8 cellular contexts compared by ENCODE assay signal in genomic region chr3:196499807-196500524, GRCh38. TPM values are rescaled to one million over a fixed set of nuclear protein-coding genes. Genes with fewer than 3 reads are reported as not detected.
DNase-seq lines count a peak whose midpoint lies in the region; ATAC-seq, FAIRE-seq and TF ChIP-seq lines count a peak whose summit lies in the region.

No MANE protein-coding gene starts in this region.

- H3K27ac Mint-ChIP-seq in brain: peak overlapping the region; percentile 88 to 98 (median 94)

- DNase-seq in A549 (ENCODE audit: low read depth in 1 of 2, low spot score in 1 of 2): no peak
- DNase-seq in NCI-H2227 (lab: John Stamatoyannopoulos, UW; ENCODE audit: unreplicated experiment): no peak
- no peak for DNase-seq in GM19238 (ENCODE audit: insufficient read length, low spot score)
- no peak for DNase-seq in NCI-H1436 treated with DMSO at 0.1 percent for 48 hours (lab: John Stamatoyannopoulos, UW)
- DNase-seq in islet precursor cell: no peak

- H3K36me3 ChIP-seq in HUES64 (ENCODE audit: insufficient read depth, low read length): peaks cover 16% of the 10 kb centered on the region

- peak overlapping the region; percentile 89 for H3K4me2 ChIP-seq in A549

- CTCF ChIA-PET in A549 (lab: Yijun Ruan, JAX): interaction anchor here (1.1 kb wide), 1 partner anchor 28 kb away, joined by 4 read pairs; no protein-coding TSS in a partner anchor

- POLR2A ChIA-PET in A549 (lab: Yijun Ruan, JAX): interaction anchor here (1.6 kb wide), 1 partner anchor 68 kb away, joined by 4 read pairs; the partner anchor contains the start of gene UBXN7

- H3K4me1 ChIP-seq in A549 (peaks cover 18% of the 10 kb centered on the region), HUES64 (ENCODE audit: insufficient read depth, low read length) (peaks cover 14% of the 10 kb centered on the region; the same call in 1 of the 2 replicates), mononuclear cell (ENCODE audit: insufficient read depth, low read length) (peaks cover 36% of the 10 kb centered on the region)

- peaks cover 68% of the 10 kb centered on the region for H3K36me3 Mint-ChIP-seq in brain

- peaks cover 33% of the 10 kb centered on the region for H3K4me1 Mint-ChIP-seq in brain

- TF ChIP-seq CTCF in A549 (IDR thresholded peaks at IDR 0.05) (no peak), brain (conservative IDR thresholded peaks at IDR 0.05) (no peak)

- peaks cover 17% of the 10 kb centered on the region for H3K27me3 Mint-ChIP-seq in brain

- FAIRE-seq in A549 (lab: Jason Lieb, UNC): no peak

- H3K27ac ChIP-seq in A549: peak overlapping the region; percentile 70 to 96
- H3K27ac ChIP-seq in HUES64 (ENCODE audit: low read depth, low read length): no peak overlapping the region

- TF ChIP-seq EP300 in A549 (IDR thresholded peaks at IDR 0.05): no peak

- 66% methylated on average over 11 of the region's 11 CpGs for WGBS in A549 (ENCODE audit: missing lambda C conversion rate)
- 71% methylated on average over 11 of the region's 11 CpGs for WGBS in HUES64

- H3K4me3 ChIP-seq in A549: peak overlapping the region; percentile 83
- peak overlapping the region; percentile 96 for H3K4me3 ChIP-seq in HUES64 (ENCODE audit: low read length)
- H3K4me3 ChIP-seq in mononuclear cell (ENCODE audit: low read length): peak overlapping the region; percentile 13

- H3K9me3 Mint-ChIP-seq in brain: peaks cover 4 to 14% (median 5%) of the 10 kb centered on the region in 5 experiments

- peak overlapping the region; percentile 99 to 100 (median 100) for H3K4me3 Mint-ChIP-seq in brain

- peak overlapping the region; percentile 58 for H3K9ac ChIP-seq in HUES64 (ENCODE audit: low read depth, low read length)

- H3K27me3 ChIP-seq in HUES64 (ENCODE audit: insufficient read depth, low read length) (no peaks in the 10 kb centered on the region), mononuclear cell (ENCODE audit: insufficient read depth, low read length) (no peaks in the 10 kb centered on the region)

- no peak for TF ChIP-seq POLR2A in A549 (IDR thresholded peaks at IDR 0.05; ENCODE audit: low read length)

- TF ChIP-seq RAD21 in A549 (conservative IDR thresholded peaks at IDR 0.05 in 1 of 2, IDR thresholded peaks at IDR 0.05 in 1 of 2): no peak

- no peak for ATAC-seq in A549

- H3K9me3 ChIP-seq in A549: no peaks in the 10 kb centered on the region
- H3K9me3 ChIP-seq in HUES64 (ENCODE audit: insufficient read depth, low read depth, low read length): no peaks in the 10 kb centered on the region
- no peaks in the 10 kb centered on the region for H3K9me3 ChIP-seq in mononuclear cell (ENCODE audit: low read depth, low read length)

TF ChIP-seq in A549, 52 proteins besides CTCF, POLR2A, EP300 and RAD21:
- no peak for TF ChIP-seq HOXA7 (CRISPR knock-in tag; IDR thresholded peaks at IDR 0.05)
- TF ChIP-seq USF2 (IDR thresholded peaks at IDR 0.05): no peak
- no peak for TF ChIP-seq MAX (IDR thresholded peaks at IDR 0.05)
- TF ChIP-seq RCOR1 (IDR thresholded peaks at IDR 0.05; ENCODE audit: low read depth, low read length): no peak
- TF ChIP-seq FOXS1 (CRISPR knock-in tag; IDR thresholded peaks at IDR 0.05): no peak
- TF ChIP-seq TP53 (CRISPR knock-in tag; IDR thresholded peaks at IDR 0.05): no peak
- TF ChIP-seq JUNB (IDR thresholded peaks at IDR 0.05): no peak
- no peak for TF ChIP-seq HES2 (IDR thresholded peaks at IDR 0.05)
- TF ChIP-seq, protein P1, sequence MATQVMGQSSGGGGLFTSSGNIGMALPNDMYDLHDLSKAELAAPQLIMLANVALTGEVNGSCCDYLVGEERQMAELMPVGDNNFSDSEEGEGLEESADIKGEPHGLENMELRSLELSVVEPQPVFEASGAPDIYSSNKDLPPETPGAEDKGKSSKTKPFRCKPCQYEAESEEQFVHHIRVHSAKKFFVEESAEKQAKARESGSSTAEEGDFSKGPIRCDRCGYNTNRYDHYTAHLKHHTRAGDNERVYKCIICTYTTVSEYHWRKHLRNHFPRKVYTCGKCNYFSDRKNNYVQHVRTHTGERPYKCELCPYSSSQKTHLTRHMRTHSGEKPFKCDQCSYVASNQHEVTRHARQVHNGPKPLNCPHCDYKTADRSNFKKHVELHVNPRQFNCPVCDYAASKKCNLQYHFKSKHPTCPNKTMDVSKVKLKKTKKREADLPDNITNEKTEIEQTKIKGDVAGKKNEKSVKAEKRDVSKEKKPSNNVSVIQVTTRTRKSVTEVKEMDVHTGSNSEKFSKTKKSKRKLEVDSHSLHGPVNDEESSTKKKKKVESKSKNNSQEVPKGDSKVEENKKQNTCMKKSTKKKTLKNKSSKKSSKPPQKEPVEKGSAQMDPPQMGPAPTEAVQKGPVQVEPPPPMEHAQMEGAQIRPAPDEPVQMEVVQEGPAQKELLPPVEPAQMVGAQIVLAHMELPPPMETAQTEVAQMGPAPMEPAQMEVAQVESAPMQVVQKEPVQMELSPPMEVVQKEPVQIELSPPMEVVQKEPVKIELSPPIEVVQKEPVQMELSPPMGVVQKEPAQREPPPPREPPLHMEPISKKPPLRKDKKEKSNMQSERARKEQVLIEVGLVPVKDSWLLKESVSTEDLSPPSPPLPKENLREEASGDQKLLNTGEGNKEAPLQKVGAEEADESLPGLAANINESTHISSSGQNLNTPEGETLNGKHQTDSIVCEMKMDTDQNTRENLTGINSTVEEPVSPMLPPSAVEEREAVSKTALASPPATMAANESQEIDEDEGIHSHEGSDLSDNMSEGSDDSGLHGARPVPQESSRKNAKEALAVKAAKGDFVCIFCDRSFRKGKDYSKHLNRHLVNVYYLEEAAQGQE (IDR thresholded peaks at IDR 0.05): no peak
- TF ChIP-seq MYC (IDR thresholded peaks at IDR 0.05; ENCODE audit: borderline replicate concordance, low read length): no peak
- no peak for TF ChIP-seq JUN (IDR thresholded peaks at IDR 0.05)
- TF ChIP-seq SREBF2 (IDR thresholded peaks at IDR 0.05): no peak
- no peak for TF ChIP-seq GATA3 (IDR thresholded peaks at IDR 0.05; ENCODE audit: borderline replicate concordance)
- TF ChIP-seq FOSB (CRISPR knock-in tag; IDR thresholded peaks at IDR 0.05): no peak

RNA-seq across cellular contexts. Expression of gene RNF168, which starts 3.6 kb away (rescaled TPM):
- polyA plus RNA-seq in A549 (2011; rRNA removed): 3.8 and 5.7 TPM in 2 replicates
- polyA plus RNA-seq in A549 (2012; cell fraction: cytosol; rRNA removed): 1.6 and 1.7 TPM in 2 replicates
- 1.5 and 1.9 TPM in 2 replicates for polyA plus RNA-seq in A549 (2012; cell fraction: nucleus; rRNA removed)
- polyA plus RNA-seq in A549 (2017; fragmentation: RNase III; extraction: RNeasy Plus Mini Kit Qiagen cat#74134 plus additional on column Dnase treatment): 5.1 to 6.0 TPM (median 5.9 TPM) in 3 replicates
- polyA minus RNA-seq in A549 (2011; rRNA and poly(A)+ RNA removed): 18.1 and 19.1 TPM in 2 replicates
- polyA plus RNA-seq in HUES64 (2013, experiment 1 of 2): 24.6 TPM
- 25.7 TPM for polyA plus RNA-seq in HUES64 (2013, experiment 2 of 2)
- 5.1 TPM for polyA plus RNA-seq in brain (ENCODE audit: insufficient read depth, low read depth, low replicate concordance)
- 25.9 TPM for total RNA-seq in mononuclear cell

RNA-seq across cellular contexts. Expression of gene SMCO1, which starts 15.2 kb away (rescaled TPM):
- polyA plus RNA-seq in A549 (2011; rRNA removed) (not detected in 2 replicates), A549 (2017; fragmentation: RNase III; extraction: RNeasy Plus Mini Kit Qiagen cat#74134 plus additional on column Dnase treatment) (not detected in 3 replicates), brain (ENCODE audit: insufficient read depth, low read depth, low replicate concordance) (not detected)
- not detected in 2 replicates for polyA plus RNA-seq in A549 (2012; cell fraction: cytosol; rRNA removed)
- polyA plus RNA-seq in A549 (2012; cell fraction: nucleus; rRNA removed): not detected in 2 replicates
- not detected in 2 replicates for polyA minus RNA-seq in A549 (2011; rRNA and poly(A)+ RNA removed)
- polyA plus RNA-seq in HUES64 (2013, experiment 1 of 2): not detected
- polyA plus RNA-seq in HUES64 (2013, experiment 2 of 2): not detected
- total RNA-seq in mononuclear cell: not detected

Comparison
In these comparisons a context has a peak if more than half of its experiments do, and no peak if none do; other contexts are left out.
1. H3K4me3 ChIP-seq: peak in every context shown above with its lines; median percentile 96 in HUES64; 83 in A549; 13 in mononuclear cell.